1 cellular context compared by ENCODE assay signal in the genomic region with DNA sequence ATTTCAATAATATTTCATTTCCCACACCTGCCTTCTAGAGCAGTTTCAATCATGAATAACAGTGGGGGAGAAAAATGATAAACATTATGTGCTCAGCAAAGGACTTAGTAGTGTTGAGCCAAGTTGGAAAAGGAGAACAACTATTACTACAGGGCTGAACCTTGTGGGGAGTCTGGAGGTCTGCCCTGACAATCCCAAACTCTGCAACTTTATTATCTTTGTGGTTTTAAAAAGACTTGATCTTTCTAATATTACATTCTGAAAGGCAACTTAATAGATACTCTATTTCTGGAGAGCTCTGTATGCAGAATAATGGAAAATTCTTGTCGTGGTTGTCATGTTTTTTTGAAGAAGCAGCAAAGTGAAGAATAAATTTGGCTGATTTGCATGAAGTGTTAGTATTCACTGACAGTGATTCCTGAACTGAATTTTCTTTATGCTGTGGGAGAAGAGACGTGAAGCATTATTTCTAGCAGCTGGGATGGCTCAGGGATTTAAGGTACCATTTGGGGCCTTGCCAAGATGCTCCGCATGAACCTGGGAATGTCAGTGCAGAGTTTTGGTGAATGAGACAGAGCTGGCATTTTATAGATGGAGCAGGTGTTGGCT.
TF ChIP-seq lines count a peak whose summit lies in the region.

No MANE protein-coding gene starts in this region.

TF ChIP-seq in SK-N-SH treated with all-trans-retinoic acid at 6 μM for 48 hours, 23 proteins besides CTCF, POLR2A, EP300 and RAD21 (continued from another document):
- TF ChIP-seq CREB5 (CRISPR knock-in tag; IDR thresholded peaks at IDR 0.05; ENCODE audit: low read depth) (no peak), BACH2 (CRISPR knock-in tag; IDR thresholded peaks at IDR 0.05; ENCODE audit: borderline replicate concordance) (no peak), POU6F1 (CRISPR knock-in tag; IDR thresholded peaks at IDR 0.05; ENCODE audit: borderline replicate concordance, low read depth) (no peak), GLIS3 (CRISPR knock-in tag; IDR thresholded peaks at IDR 0.05) (no peak), ZNF70 (CRISPR knock-in tag; IDR thresholded peaks at IDR 0.05) (no peak), ZFP30 (CRISPR knock-in tag; IDR thresholded peaks at IDR 0.05) (no peak), CSDC2 (CRISPR knock-in tag; IDR thresholded peaks at IDR 0.05) (no peak)
